In genomic region chr7:19202599-19202998, GRCh38 we compare ENCODE assay signal across 26 cellular contexts. TPM values are rescaled to one million over a fixed set of nuclear protein-coding genes. Genes with fewer than 3 reads are reported as not detected.
"Had no signal": no experiment of that assay in that cellular context is flagged by ENCODE, and none has a peak within 500 bp of the region (broad histone marks: within the 10 kb centered on the region; RNA-seq: fewer than 3 reads in every experiment).

No MANE protein-coding gene starts in this region.

- H3K9me3 ChIP-seq: ascending aorta had no signal

- DNase-seq: activated B cell treated with CpG ODN at 0.5 μM for 24 hours; activated CD4-positive, alpha-beta memory T cell treated with anti-CD3 and anti-CD28 coated beads for 36 hours; activated CD4-positive, alpha-beta T cell treated with anti-CD3 and anti-CD28 coated beads for 1 hour; activated CD4-positive, alpha-beta T cell treated with anti-CD3 and anti-CD28 coated beads, Interleukin-2, amount 10 ng/mL, durations not matched to agents 24 days and 14 days; activated CD8-positive, alpha-beta memory T cell treated with anti-CD3 and anti-CD28 coated beads for 24 hours; activated effector memory CD4-positive, alpha-beta T cell treated with anti-CD3 and anti-CD28 coated beads, Interleukin-2, amount 50 U/mL, for 16 hours; activated naive CD4-positive, alpha-beta T cell treated with Interleukin-2 at 50 U/mL for 16 hours; activated naive CD8-positive, alpha-beta T cell treated with anti-CD3 and anti-CD28 coated beads, Interleukin-2, amount 50 U/mL, for 24 hours; activated T-cell treated with anti-CD3 and anti-CD28 coated beads, Interleukin-2, amount 50 U/mL, for 4 hours; amniotic stem cell; Kasumi-1; KBM-7; NCI-H1092 treated with DMSO at 0.1 percent for 48 hours; NCI-H1417 treated with DMSO at 0.1 percent for 48 hours; NCI-H1694; NCI-H2029; NCI-H2107; NCI-H510A treated with DMSO at 0.1 percent for 48 hours; SIG-M5; T-helper 17 cell; T-helper 9 cell had no signal

- H3K27ac ChIP-seq: ascending aorta, cardiac muscle cell had no signal

- H3K4me1 ChIP-seq: ascending aorta had no signal

- ATAC-seq: activated naive CD4-positive, alpha-beta T cell treated with anti-CD3 and anti-CD28 coated beads, Interleukin-2, amount 50 U/mL, for 72 hours; activated naive CD8-positive, alpha-beta T cell treated with anti-CD3 and anti-CD28 coated beads, Interleukin-2, amount 50 U/mL, for 24 hours; activated T-cell treated with anti-CD3 and anti-CD28 coated beads, Interleukin-2, amount 50 U/mL, for 4 hours; T-helper 17 cell had no signal

- H3K4me3 ChIP-seq: ascending aorta, cardiac muscle cell had no signal

- H3K27me3 ChIP-seq: ascending aorta, cardiac muscle cell had no signal

- H3K36me3 ChIP-seq: ascending aorta, cardiac muscle cell had no signal

RNA-seq across cellular contexts. Expression of gene FERD3L, which starts 57.4 kb away (rescaled TPM):
- total RNA-seq: activated B cell treated with CpG ODN at 0.5 μM for 24 hours; activated CD4-positive, alpha-beta memory T cell treated with anti-CD3 and anti-CD28 coated beads for 36 hours; activated CD4-positive, alpha-beta T cell treated with anti-CD3 and anti-CD28 coated beads, Interleukin-2, amount 10 ng/mL, durations not matched to agents 24 days and 14 days; activated naive CD4-positive, alpha-beta T cell treated with anti-CD3 and anti-CD28 coated beads, Interleukin-2, amount 50 U/mL, for 72 hours; activated T-cell treated with anti-CD3 and anti-CD28 coated beads, Interleukin-2, amount 50 U/mL, for 4 hours; ascending aorta; cardiac muscle cell; MCF 10A; RPMI7951; T-helper 17 cell had no signal
- polyA plus RNA-seq: cardiac muscle cell had no signal
